ENCODE assay signal across 23 cellular contexts in the genomic region with DNA sequence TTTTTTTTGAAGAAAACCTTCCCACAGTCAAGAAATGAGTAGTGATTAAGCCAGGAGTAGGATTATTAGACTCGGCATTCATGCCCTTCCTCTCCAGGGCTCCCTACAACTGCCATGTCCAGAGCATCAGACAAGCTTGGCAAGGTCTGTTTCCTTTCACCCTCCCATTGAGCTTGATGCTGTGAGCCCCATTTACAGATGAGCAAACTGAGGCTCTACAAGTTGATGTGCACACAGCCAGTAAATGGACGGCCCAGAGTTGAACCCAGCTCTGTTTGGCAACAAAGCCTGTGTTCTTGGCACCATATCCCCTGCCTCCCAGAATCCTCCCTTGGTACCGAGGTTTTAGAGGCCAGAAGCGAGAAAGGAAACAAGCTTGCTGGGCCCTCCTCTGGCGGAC. TPM values are rescaled to one million over a fixed set of nuclear protein-coding genes. Genes with fewer than 3 reads are reported as not detected.
A peak's percentile ranks its signal among the peaks of the same experiment; 100 is the strongest.
DNase-seq lines count a peak whose midpoint lies in the region; ATAC-seq, FAIRE-seq and TF ChIP-seq lines count a peak whose summit lies in the region.
"Had no signal": no experiment of that assay in that cellular context is flagged by ENCODE, and none has a peak within 500 bp of the region (broad histone marks: within the 10 kb centered on the region; RNA-seq: fewer than 3 reads in every experiment).

No MANE protein-coding gene starts in this region.

- TF ChIP-seq EP300 in K562 (IDR thresholded peaks at IDR 0.05; ENCODE audit: low read length) (no peak), tibial nerve (IDR thresholded peaks at IDR 0.05) (no peak)

- H3K9me3 ChIP-seq in Karpas-422 (ENCODE audit: low read length) (no peaks in the 10 kb centered on the region), K562 (replicated peaks; ENCODE audit: control insufficient read depth, insufficient read depth, low read depth, low read length) (no peaks in the 10 kb centered on the region; the same call in 1 of the 2 replicates), muscle layer of duodenum (ENCODE audit: control insufficient read depth in 1 of 2, low read length in 2 of 2) (no peaks in the 10 kb centered on the region), tibial nerve (no peaks in the 10 kb centered on the region)
- H3K9me3 ChIP-seq: MG63, SJCRH30 had no signal

- no peaks in the 10 kb centered on the region for H3K9me2 ChIP-seq in Karpas-422 (replicated peaks; ENCODE audit: insufficient read depth, low read length)

- H3K4me1 ChIP-seq in Karpas-422 (ENCODE audit: low read length) (peaks cover 10% of the 10 kb centered on the region), K562 (replicated peaks in 1 of 2; ENCODE audit: control insufficient read depth in 2 of 2, insufficient read depth in 2 of 2, low read length in 2 of 2) (peaks cover 30 to 31% of the 10 kb centered on the region in 2 experiments), muscle layer of duodenum (ENCODE audit: control insufficient read depth in 1 of 2, insufficient read depth in 2 of 2, low read length in 2 of 2) (peaks cover 26 to 47% of the 10 kb centered on the region in 2 donors), tibial nerve (peaks cover 0 to 57% (median 34%) of the 10 kb centered on the region in 4 donors)
- H3K4me1 ChIP-seq: SJCRH30 had no signal

- no peak for DNase-seq in Karpas-422
- no peak for DNase-seq in K562 (ENCODE audit: extremely low read depth in 1 of 4, low spot score in 3 of 4)
- no peak for DNase-seq in tibial nerve (ENCODE audit: low spot score in 2 of 2)
- no peak for DNase-seq in posterior cingulate gyrus
- DNase-seq in NCI-H2081 treated with DMSO at 0.1 percent for 48 hours (lab: John Stamatoyannopoulos, UW): no peak
- DNase-seq: activated CD8-positive, alpha-beta T cell treated with anti-CD3 and anti-CD28 coated beads, Interleukin-2, amount 10 ng/mL, durations not matched to agents 7 days and 5 days; aorta; CD4-positive, CD25-positive, alpha-beta regulatory T cell; mesendoderm; naive thymus-derived CD4-positive, alpha-beta T cell; NCI-H2029; NCI-H226; NCI-H69; nucleus accumbens; SJCRH30; small intestine; T-cell had no signal

- POLR2A ChIA-PET in K562 (lab: Yijun Ruan, JAX): interaction anchor here (0.6 kb wide), 1 partner anchor 167 kb away, joined by 3 read pairs; no protein-coding TSS in a partner anchor

- TF ChIP-seq POLR2A in K562 (conservative IDR thresholded peaks at IDR 0.05): no peak
- TF ChIP-seq POLR2A in tibial nerve (IDR thresholded peaks at IDR 0.05): no peak

- H3K79me2 ChIP-seq in Karpas-422 (ENCODE audit: low read length) (no peaks in the 10 kb centered on the region), K562 (ENCODE audit: control insufficient read depth, insufficient read depth, low read length) (no peaks in the 10 kb centered on the region)

- peak overlapping the region; percentile 32 for H3K4me2 ChIP-seq in Karpas-422 (ENCODE audit: low read depth, low read length, poor library complexity, severe bottlenecking)
- H3K4me2 ChIP-seq in K562 (ENCODE audit: insufficient read depth, low read length): no peak overlapping the region

- intact Hi-C loops in K562 (cut with micrococcal nuclease): no loop called here
- intact Hi-C loops in posterior cingulate gyrus (cut with DNase I): no loop called here

- H3K36me3 ChIP-seq in Karpas-422 (ENCODE audit: insufficient read depth, low read length) (no peaks in the 10 kb centered on the region), K562 (ENCODE audit: control insufficient read depth, insufficient read depth, low read length) (no peaks in the 10 kb centered on the region), muscle layer of duodenum (ENCODE audit: control insufficient read depth in 1 of 2, insufficient read depth in 2 of 2, low read length in 2 of 2) (peaks cover 0 to 10% of the 10 kb centered on the region in 2 donors), tibial nerve (no peaks in the 10 kb centered on the region)
- H3K36me3 ChIP-seq: MG63, SJCRH30 had no signal

- H3K4me3 ChIP-seq in Karpas-422 (ENCODE audit: low read length) (no peak overlapping the region), K562 (no peak overlapping the region), muscle layer of duodenum (ENCODE audit: low read depth in 1 of 2, low read length in 2 of 2) (no peak overlapping the region), tibial nerve (no peak overlapping the region)
- H3K4me3 ChIP-seq: MG63, SJCRH30 had no signal

- WGBS in K562 (ENCODE audit: insufficient coverage, low coverage, missing lambda C conversion rate): 20% methylated on average over 5 of the region's 5 CpGs
- WGBS in tibial nerve, 2 donors: 56 to 78% methylated on average over 5 of the region's 5 CpGs

- CTCF ChIA-PET in K562 (lab: Yijun Ruan, JAX; ENCODE audit: low intra/inter-chr PET ratio): no interaction called here

- FAIRE-seq in K562 (lab: Jason Lieb, UNC): no peak
- FAIRE-seq: small intestine, TTC549, urothelium cell line had no signal

- no peak for ATAC-seq in K562
- no peak for ATAC-seq in HG03571 (IDR thresholded peaks at IDR 0.05; ENCODE audit: unreplicated experiment)
- ATAC-seq: activated CD8-positive, alpha-beta T cell treated with anti-CD3 and anti-CD28 coated beads, Interleukin-2, amount 10 ng/mL, durations not matched to agents 7 days and 5 days; left lobe of liver; naive thymus-derived CD4-positive, alpha-beta T cell; T-cell had no signal

- BruUV-seq in K562 (replicated peaks; lab: Mats Ljungman, UMichigan): no TSS peak

- H3K27ac ChIP-seq in Karpas-422 (ENCODE audit: low read length) (no peak overlapping the region), K562 (ENCODE audit: extremely low read depth, low read depth, low read length) (no peak overlapping the region), muscle layer of duodenum (ENCODE audit: low read length) (peak overlapping the region; percentile 78), tibial nerve (peak overlapping the region in 3 of 4 donors; percentile 54 to 74 (median 63))
- H3K27ac ChIP-seq: SJCRH30 had no signal

- no peaks in the 10 kb centered on the region for H3K9me1 ChIP-seq in K562 (ENCODE audit: control insufficient read depth, insufficient read depth, low read length)

- H3K27me3 ChIP-seq in Karpas-422 (ENCODE audit: low read length): no peaks in the 10 kb centered on the region
- H3K27me3 ChIP-seq in K562 (ENCODE audit: control insufficient read depth in 2 of 2, insufficient read depth in 2 of 2, low read length in 2 of 2): peaks cover 18 to 22% of the 10 kb centered on the region in 2 experiments
- H3K27me3 ChIP-seq in muscle layer of duodenum (ENCODE audit: low read depth, low read length): peaks cover 4% of the 10 kb centered on the region
- H3K27me3 ChIP-seq in tibial nerve: no peaks in the 10 kb centered on the region

- H3K9ac ChIP-seq in Karpas-422 (ENCODE audit: low read length): no peak overlapping the region
- no peak overlapping the region for H3K9ac ChIP-seq in K562 (ENCODE audit: insufficient read depth in 1 of 2, low read depth in 2 of 2, low read length in 2 of 2)

- in situ Hi-C loops in K562 (cut with MboI): no loop called here

- H2AFZ ChIP-seq in Karpas-422 (ENCODE audit: low read length) (no peak overlapping the region), K562 (ENCODE audit: low read depth, low read length) (no peak overlapping the region)

- H4K20me1 ChIP-seq in Karpas-422 (ENCODE audit: insufficient read depth, low read depth, low read length) (no peaks in the 10 kb centered on the region), K562 (replicated peaks; ENCODE audit: control insufficient read depth, insufficient read depth, low read length) (peaks cover 6% of the 10 kb centered on the region)

- TF ChIP-seq CTCF in K562 (IDR thresholded peaks at IDR 0.05 in 2 of 3, conservative IDR thresholded peaks at IDR 0.05 in 1 of 3; ENCODE audit: insufficient read depth in 2 of 3, low read depth in 1 of 3, low read length in 3 of 3) (no peak), tibial nerve (IDR thresholded peaks at IDR 0.05) (no peak)

- TF ChIP-seq RAD21 in K562 (CRISPR knock-in tag; conservative IDR thresholded peaks at IDR 0.05 in 1 of 2, IDR thresholded peaks at IDR 0.05 in 1 of 2): no peak

TF ChIP-seq in K562, 482 proteins besides CTCF, POLR2A, EP300 and RAD21 (continues in another document):
- TF ChIP-seq, protein P1, sequence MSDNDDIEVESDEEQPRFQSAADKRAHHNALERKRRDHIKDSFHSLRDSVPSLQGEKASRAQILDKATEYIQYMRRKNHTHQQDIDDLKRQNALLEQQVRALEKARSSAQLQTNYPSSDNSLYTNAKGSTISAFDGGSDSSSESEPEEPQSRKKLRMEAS (CRISPR knock-in tag; IDR thresholded peaks at IDR 0.05): no peak
- TF ChIP-seq BCOR (IDR thresholded peaks at IDR 0.05) (peak; percentile 96), JUND (IDR thresholded peaks at IDR 0.05; ENCODE audit: borderline replicate concordance, low read depth, low read length) (no peak), JUND (tag; IDR thresholded peaks at IDR 0.05; ENCODE audit: borderline replicate concordance, low read depth, low read length) (no peak), HDAC1 (IDR thresholded peaks at IDR 0.05) (peak in 1 of 2 experiments; percentile 39; a peak in 1 of 4 replicates), SP1 (CRISPR knock-in tag; IDR thresholded peaks at IDR 0.05) (no peak), RCOR1 (IDR thresholded peaks at IDR 0.05; ENCODE audit: borderline replicate concordance in 1 of 2, low read depth in 2 of 2, low read length in 2 of 2) (peak in 1 of 2 experiments; percentile 67; a peak in 2 of 4 replicates), CHD4 (IDR thresholded peaks at IDR 0.05; ENCODE audit: insufficient read depth, insufficient replicate concordance, low read depth, low read length, poor library complexity, severe bottlenecking) (peak; percentile 73)

RNA-seq across cellular contexts. Expression of gene NFATC2, which starts 22.8 kb away (rescaled TPM):
- total RNA-seq in Karpas-422 (2014; rRNA removed; shearing (Covaris generic); ENCODE audit: low replicate concordance): 22.5 and 32.3 TPM in 2 replicates
- total RNA-seq in K562 (2011; cell fraction: chromatin; rRNA removed; ENCODE audit: low replicate concordance): 19.7 and 27.2 TPM in 2 replicates
- 7.7 and 10.9 TPM in 2 replicates for total RNA-seq in K562 (2011; cell fraction: nucleolus; rRNA removed)
- 16.1 and 29.1 TPM in 2 replicates for total RNA-seq in K562 (2011; cell fraction: nucleoplasm; rRNA removed)
- total RNA-seq in K562 (2014; rRNA removed) (2.5 and 3.7 TPM in 2 replicates), K562 (2014; rRNA removed; fragmentation: Illumina TruSeq; extraction: Trizol) (2.7 and 3.0 TPM in 2 replicates), K562 (2015; rRNA removed; fragmentation: Illumina TruSeq; extraction: Trizol) (2.6 and 3.3 TPM in 2 replicates), K562 (2021) (11.2 and 11.3 TPM in 2 replicates), tibial nerve (10 to 100 TPM in 1 of 4 donors, 1 to 10 TPM in 3; 6.0 to 11.5 (median 7.7) TPM)
- polyA plus RNA-seq in K562 (2011; rRNA removed) (1.6 and 2.1 TPM in 2 replicates), K562 (2014; fragmentation: Illumina TruSeq; extraction: Trizol) (7.0 and 8.1 TPM in 2 replicates), K562 (2014; fragmentation: Nextera tagmentation; extraction: Ambion mirVana) (1 to 10 TPM; 1.9 to 4.1 TPM), K562 (2014; rRNA removed) (3.8 and 4.0 TPM in 2 replicates)
- 1.00 and 1.6 TPM in 2 replicates for polyA plus RNA-seq in K562 (2011; cell fraction: cytosol; rRNA removed)
- polyA plus RNA-seq in K562 (2011; cell fraction: nucleus; rRNA removed): 5.3 and 5.7 TPM in 2 replicates
- 7.2 and 8.8 TPM in 2 replicates for polyA plus RNA-seq in K562 (2012)
- polyA minus RNA-seq in K562 (2011; rRNA and poly(A)+ RNA removed): 2.7 and 4.2 TPM in 2 replicates
- polyA minus RNA-seq in K562 (2011; cell fraction: cytosol; rRNA and poly(A)+ RNA removed): 4.4 and 4.8 TPM in 2 replicates
- 4.3 TPM in 2 replicates for polyA minus RNA-seq in K562 (2011; cell fraction: nucleus; rRNA and poly(A)+ RNA removed)
- total RNA-seq: SJCRH30 had no signal

Comparison
In these comparisons a context has a peak if more than half of its experiments do, and no peak if none do; other contexts are left out.
1. H3K27ac ChIP-seq: peak in muscle layer of duodenum (single experiment) and tibial nerve (3 of 4); none in Karpas-422 (single experiment) and K562 (single experiment).